ENCODE assay signal across 18 cellular contexts in the genomic region with DNA sequence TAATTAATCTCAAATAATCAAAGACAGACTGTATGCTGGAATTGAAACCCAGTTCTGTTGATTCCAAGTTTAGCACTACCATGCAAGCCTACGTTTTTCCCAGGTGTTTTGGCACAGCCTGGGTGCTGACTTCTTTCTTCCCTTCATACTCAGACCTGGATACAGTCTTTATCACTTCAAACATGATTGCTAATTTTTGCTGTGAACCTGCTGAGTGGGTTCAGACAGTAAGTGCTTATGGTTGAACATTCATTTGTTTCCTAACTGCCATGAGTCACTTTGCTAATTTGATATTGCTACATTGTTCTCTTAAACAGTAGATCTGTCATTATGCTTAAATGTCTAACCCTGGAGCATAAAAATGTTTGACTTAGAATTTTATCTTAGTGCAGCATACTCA. TPM values are rescaled to one million over a fixed set of nuclear protein-coding genes. Genes with fewer than 3 reads are reported as not detected.
DNase-seq lines count a peak whose midpoint lies in the region; ATAC-seq and TF ChIP-seq lines count a peak whose summit lies in the region.
"Had no signal": no experiment of that assay in that cellular context is flagged by ENCODE, and none has a peak within 500 bp of the region (broad histone marks: within the 10 kb centered on the region; RNA-seq: fewer than 3 reads in every experiment).

No MANE protein-coding gene starts in this region.

- no peak overlapping the region for H3K18ac ChIP-seq in trophoblast cell (ENCODE audit: low read length)

- H2BK12ac ChIP-seq in trophoblast cell (ENCODE audit: low read length), result no peak overlapping the region

- H3K36me3 ChIP-seq in trophoblast cell (ENCODE audit: control insufficient read depth in 1 of 2, insufficient read depth in 2 of 2, low read length in 2 of 2) (peaks cover 0 to 6% of the 10 kb centered on the region in 2 experiments), gastroesophageal sphincter (peaks cover 0 to 88% of the 10 kb centered on the region in 2 donors)

- H3K9me3 ChIP-seq in trophoblast cell (ENCODE audit: insufficient read depth, low read depth, low read length), result no peaks in the 10 kb centered on the region
- no peaks in the 10 kb centered on the region for H3K9me3 ChIP-seq in gastroesophageal sphincter
- H3K9me3 ChIP-seq: esophagus muscularis mucosa, left ventricle myocardium inferior had no signal

- H3K4me3 Mint-ChIP-seq in activated CD4-positive, alpha-beta memory T cell treated with anti-CD3 and anti-CD28 coated beads for 36 hours, result no peak overlapping the region
- no peak overlapping the region for H3K4me3 Mint-ChIP-seq in activated CD4-positive, alpha-beta memory T cell treated with anti-CD3 and anti-CD28 coated beads, Interleukin-2, amount 10 ng/mL, durations not matched to agents 7 days and 5 days
- H3K4me3 Mint-ChIP-seq: activated naive CD8-positive, alpha-beta T cell treated with anti-CD3 and anti-CD28 coated beads, Interleukin-2, amount 50 U/mL, for 24 hours had no signal

- H4K12ac ChIP-seq in trophoblast cell (ENCODE audit: low read depth, low read length), result no peak overlapping the region

- no peak overlapping the region for H3K27ac ChIP-seq in trophoblast cell (ENCODE audit: low read depth, low read length)
- no peak overlapping the region for H3K27ac ChIP-seq in gastroesophageal sphincter
- H3K27ac ChIP-seq: esophagus muscularis mucosa, left ventricle myocardium inferior had no signal

- TF ChIP-seq EP300 in gastroesophageal sphincter (IDR thresholded peaks at IDR 0.05), result no peak

- H2AFZ ChIP-seq in trophoblast cell (ENCODE audit: insufficient read depth, low read length, poor library complexity), result no peak overlapping the region

- H3K4me3 ChIP-seq in trophoblast cell (ENCODE audit: low read depth, low read length) (no peak overlapping the region), gastroesophageal sphincter (no peak overlapping the region)
- H3K4me3 ChIP-seq: esophagus muscularis mucosa, left ventricle myocardium inferior had no signal

- no peaks in the 10 kb centered on the region for H3K79me2 ChIP-seq in trophoblast cell (ENCODE audit: control insufficient read depth, insufficient read depth, low read length, poor library complexity)

- H3K4ac ChIP-seq in trophoblast cell (ENCODE audit: low read depth, low read length), result no peak overlapping the region

- H4K8ac ChIP-seq in trophoblast cell (ENCODE audit: low read depth, low read length), result no peak overlapping the region

- no peak overlapping the region for H4K91ac ChIP-seq in trophoblast cell (ENCODE audit: low read depth, low read length)

- H3K27ac Mint-ChIP-seq in activated CD4-positive, alpha-beta memory T cell treated with anti-CD3 and anti-CD28 coated beads for 36 hours, result no peak overlapping the region
- no peak overlapping the region for H3K27ac Mint-ChIP-seq in activated CD4-positive, alpha-beta memory T cell treated with anti-CD3 and anti-CD28 coated beads, Interleukin-2, amount 10 ng/mL, durations not matched to agents 7 days and 5 days
- H3K27ac Mint-ChIP-seq: activated naive CD8-positive, alpha-beta T cell treated with anti-CD3 and anti-CD28 coated beads, Interleukin-2, amount 50 U/mL, for 24 hours; progenitor cell of endocrine pancreas had no signal

- H3K27me3 Mint-ChIP-seq in activated CD4-positive, alpha-beta memory T cell treated with anti-CD3 and anti-CD28 coated beads for 36 hours, result no peaks in the 10 kb centered on the region
- no peaks in the 10 kb centered on the region for H3K27me3 Mint-ChIP-seq in activated CD4-positive, alpha-beta memory T cell treated with anti-CD3 and anti-CD28 coated beads, Interleukin-2, amount 10 ng/mL, durations not matched to agents 7 days and 5 days
- H3K27me3 Mint-ChIP-seq: activated naive CD8-positive, alpha-beta T cell treated with anti-CD3 and anti-CD28 coated beads, Interleukin-2, amount 50 U/mL, for 24 hours; progenitor cell of endocrine pancreas had no signal

- H3K36me3 Mint-ChIP-seq in activated CD4-positive, alpha-beta memory T cell treated with anti-CD3 and anti-CD28 coated beads for 36 hours, result peaks cover 22% of the 10 kb centered on the region
- H3K36me3 Mint-ChIP-seq in activated CD4-positive, alpha-beta memory T cell treated with anti-CD3 and anti-CD28 coated beads, Interleukin-2, amount 10 ng/mL, durations not matched to agents 7 days and 5 days (ENCODE audit: low read depth), result peaks cover 26% of the 10 kb centered on the region

- H3K9me3 Mint-ChIP-seq in activated CD4-positive, alpha-beta memory T cell treated with anti-CD3 and anti-CD28 coated beads for 36 hours, result no peaks in the 10 kb centered on the region
- no peaks in the 10 kb centered on the region for H3K9me3 Mint-ChIP-seq in activated CD4-positive, alpha-beta memory T cell treated with anti-CD3 and anti-CD28 coated beads, Interleukin-2, amount 10 ng/mL, durations not matched to agents 7 days and 5 days
- H3K9me3 Mint-ChIP-seq: activated naive CD8-positive, alpha-beta T cell treated with anti-CD3 and anti-CD28 coated beads, Interleukin-2, amount 50 U/mL, for 24 hours had no signal

- POLR2A ChIA-PET in activated CD4-positive, alpha-beta memory T cell treated with anti-CD3 and anti-CD28 coated beads for 36 hours (lab: Charles Lee), result no interaction called here
- POLR2A ChIA-PET in activated CD4-positive, alpha-beta memory T cell treated with anti-CD3 and anti-CD28 coated beads, Interleukin-2, amount 10 ng/mL, durations not matched to agents 7 days and 5 days (lab: Charles Lee), result no interaction called here

- H3K4me1 Mint-ChIP-seq in activated CD4-positive, alpha-beta memory T cell treated with anti-CD3 and anti-CD28 coated beads for 36 hours (ENCODE audit: low read depth), result peaks cover 11% of the 10 kb centered on the region
- H3K4me1 Mint-ChIP-seq in activated CD4-positive, alpha-beta memory T cell treated with anti-CD3 and anti-CD28 coated beads, Interleukin-2, amount 10 ng/mL, durations not matched to agents 7 days and 5 days, result no peaks in the 10 kb centered on the region

- H3K9ac ChIP-seq in trophoblast cell (ENCODE audit: low read length), result no peak overlapping the region

- TF ChIP-seq CTCF in gastroesophageal sphincter (IDR thresholded peaks at IDR 0.05), result no peak

- no peak overlapping the region for H3K4me2 ChIP-seq in trophoblast cell (ENCODE audit: low read length)

- DNase-seq in activated CD4-positive, alpha-beta memory T cell treated with anti-CD3 and anti-CD28 coated beads for 36 hours, result peak; percentile 31
- no peak for DNase-seq in activated CD4-positive, alpha-beta memory T cell treated with anti-CD3 and anti-CD28 coated beads, Interleukin-2, amount 10 ng/mL, durations not matched to agents 7 days and 5 days
- DNase-seq in NCI-H69 (lab: John Stamatoyannopoulos, UW) (peak; percentile 34), dermis microvascular lymphatic vessel endothelial cell (ENCODE audit: low read depth in 2 of 2) (peak; percentile 26 to 59), trophoblast cell (peak; percentile 40 to 85), RKO (ENCODE audit: low spot score) (no peak), NCI-H2107 treated with DMSO at 0.1 percent for 48 hours (lab: John Stamatoyannopoulos, UW; ENCODE audit: unreplicated experiment) (no peak)
- DNase-seq: activated CD8-positive, alpha-beta memory T cell treated with anti-CD3 and anti-CD28 coated beads, Interleukin-2, amount 50 U/mL, for 48 hours; activated naive CD8-positive, alpha-beta T cell treated with anti-CD3 and anti-CD28 coated beads, Interleukin-2, amount 50 U/mL, for 24 hours; left ventricle myocardium inferior; NCI-H187 treated with DMSO at 0.1 percent for 48 hours; NCI-H526 treated with DMSO at 0.1 percent for 48 hours; RPMI8226; stimulated activated CD4-positive, alpha-beta T cell treated with anti-CD3 and anti-CD28 coated beads, Interleukin-15, amount 100 ng/mL, for 24 hours; T-helper 1 cell had no signal

- no peaks in the 10 kb centered on the region for H3K79me1 ChIP-seq in trophoblast cell (ENCODE audit: low read length)

- ATAC-seq in gastroesophageal sphincter, result no peak
- ATAC-seq: activated naive CD8-positive, alpha-beta T cell treated with anti-CD3 and anti-CD28 coated beads, Interleukin-2, amount 50 U/mL, for 24 hours had no signal

- no peak overlapping the region for H2BK5ac ChIP-seq in trophoblast cell (ENCODE audit: low read depth, low read length, poor library complexity)

- no peaks in the 10 kb centered on the region for H3K4me1 ChIP-seq in trophoblast cell (ENCODE audit: control insufficient read depth in 1 of 2, insufficient read depth in 2 of 2, low read length in 2 of 2)
- no peaks in the 10 kb centered on the region for H3K4me1 ChIP-seq in gastroesophageal sphincter
- H3K4me1 ChIP-seq: esophagus muscularis mucosa, left ventricle myocardium inferior had no signal

- H2AK5ac ChIP-seq in trophoblast cell (ENCODE audit: low read length), result no peak overlapping the region

- intact Hi-C loops in activated CD4-positive, alpha-beta memory T cell treated with anti-CD3 and anti-CD28 coated beads for 36 hours (cut with micrococcal nuclease), result no loop called here

- no peak overlapping the region for H3K14ac ChIP-seq in trophoblast cell (ENCODE audit: low read length)

- WGBS in trophoblast cell (ENCODE audit: extremely low coverage, insufficient coverage, insufficient read length), result no CpG with 5 or more reads among the region's 1 CpG
- WGBS in gastroesophageal sphincter (ENCODE audit: low coverage in 1 of 2), 2 donors, result 20 to 42% methylated on average over 1 of the region's 1 CpG

- TF ChIP-seq POLR2A in gastroesophageal sphincter (IDR thresholded peaks at IDR 0.05), result no peak

- H3K23ac ChIP-seq in trophoblast cell (ENCODE audit: low read length), result no peak overlapping the region

- H3K27me3 ChIP-seq in trophoblast cell (ENCODE audit: insufficient read depth, low read length) (no peaks in the 10 kb centered on the region), gastroesophageal sphincter (no peaks in the 10 kb centered on the region)
- H3K27me3 ChIP-seq: esophagus muscularis mucosa had no signal

- CTCF ChIA-PET in activated CD4-positive, alpha-beta memory T cell treated with anti-CD3 and anti-CD28 coated beads for 36 hours (lab: Charles Lee), result no interaction called here
- CTCF ChIA-PET in activated CD4-positive, alpha-beta memory T cell treated with anti-CD3 and anti-CD28 coated beads, Interleukin-2, amount 10 ng/mL, durations not matched to agents 7 days and 5 days (lab: Charles Lee), result no interaction called here

- no peak overlapping the region for H2BK120ac ChIP-seq in trophoblast cell (ENCODE audit: insufficient read depth, low read length, poor library complexity)

RNA-seq across cellular contexts. Expression of gene PAAF1, which starts 12.2 kb away (rescaled TPM):
- total RNA-seq in activated CD4-positive, alpha-beta memory T cell treated with anti-CD3 and anti-CD28 coated beads for 36 hours, result 10 to 100 TPM; 29.9 to 33.8 TPM
- total RNA-seq in activated CD4-positive, alpha-beta memory T cell treated with anti-CD3 and anti-CD28 coated beads, Interleukin-2, amount 10 ng/mL, durations not matched to agents 7 days and 5 days, result 10 to 100 TPM; 21.6 TPM
- 4.5 and 6.4 TPM in 2 replicates for total RNA-seq in dermis microvascular lymphatic vessel endothelial cell
- 16.8 and 18.9 TPM in 2 replicates for polyA plus RNA-seq in trophoblast cell (2013)
- total RNA-seq in gastroesophageal sphincter, result 10 to 100 TPM; 16.2 to 30.2 (median 17.8) TPM

RNA-seq across cellular contexts. Expression of gene COA4, which starts 12.4 kb away (rescaled TPM):
- total RNA-seq in activated CD4-positive, alpha-beta memory T cell treated with anti-CD3 and anti-CD28 coated beads for 36 hours, result 10 to 100 TPM; 89.5 to 91.6 TPM
- total RNA-seq in activated CD4-positive, alpha-beta memory T cell treated with anti-CD3 and anti-CD28 coated beads, Interleukin-2, amount 10 ng/mL, durations not matched to agents 7 days and 5 days, result 10 to 100 TPM; 49.8 to 51.5 TPM
- total RNA-seq in dermis microvascular lymphatic vessel endothelial cell (37.6 and 39.4 TPM in 2 replicates), gastroesophageal sphincter (10 to 100 TPM; 37.8 to 74.2 (median 58.7) TPM)
- polyA plus RNA-seq in trophoblast cell (2013), result 95.9 TPM in 2 replicates

Comparison
In these comparisons a context has a peak if more than half of its experiments do, and no peak if none do; other contexts are left out.
1. DNase-seq: peak in activated CD4-positive, alpha-beta memory T cell treated with anti-CD3 and anti-CD28 coated beads for 36 hours (single experiment), NCI-H69 (single experiment), dermis microvascular lymphatic vessel endothelial cell (2 of 2) and trophoblast cell (2 of 2); none in activated CD4-positive, alpha-beta memory T cell treated with anti-CD3 and anti-CD28 coated beads, Interleukin-2, amount 10 ng/mL, durations not matched to agents 7 days and 5 days (single experiment), RKO (single experiment) and NCI-H2107 treated with DMSO at 0.1 percent for 48 hours (single experiment).